ENCODE assay signal across 12 cellular contexts in genomic region chr17:41492771-41493170, GRCh38. TPM values are rescaled to one million over a fixed set of nuclear protein-coding genes. Genes with fewer than 3 reads are reported as not detected.
DNase-seq lines count a peak whose midpoint lies in the region; ATAC-seq, FAIRE-seq and TF ChIP-seq lines count a peak whose summit lies in the region.
"Had no signal": no experiment of that assay in that cellular context is flagged by ENCODE, and none has a peak within 500 bp of the region (broad histone marks: within the 10 kb centered on the region; RNA-seq: fewer than 3 reads in every experiment).

No MANE protein-coding gene starts in this region.

- TF ChIP-seq POLR2A in K562 (conservative IDR thresholded peaks at IDR 0.05): no peak

- in situ Hi-C loops in K562 (cut with MboI): no loop called here

- no peaks in the 10 kb centered on the region for H3K9me3 ChIP-seq in K562 (replicated peaks; ENCODE audit: control insufficient read depth, insufficient read depth, low read depth, low read length)
- H3K9me3 ChIP-seq: testis had no signal

- no peak overlapping the region for H2AFZ ChIP-seq in K562 (ENCODE audit: low read depth, low read length)

- H3K36me3 ChIP-seq in K562 (ENCODE audit: control insufficient read depth, insufficient read depth, low read length): no peaks in the 10 kb centered on the region

- no peak overlapping the region for H3K27ac ChIP-seq in K562 (ENCODE audit: extremely low read depth, low read depth, low read length)

- DNase-seq in EH (ENCODE audit: low read depth): peak; percentile 45
- peak; percentile 70 for DNase-seq in NCI-H1105 (lab: John Stamatoyannopoulos, UW)
- DNase-seq in K562 (ENCODE audit: extremely low read depth in 1 of 4, low spot score in 3 of 4): peak in 2 of 4 experiments; percentile 29 to 45
- peak; percentile 16 for DNase-seq in myocyte (ENCODE audit: low read depth)
- no peak for DNase-seq in amniotic stem cell (lab: John Stamatoyannopoulos, UW)
- DNase-seq in left lobe of liver (ENCODE audit: low spot score): no peak
- no peak for DNase-seq in KG1 (lab: John Stamatoyannopoulos, UW)
- DNase-seq: activated CD4-positive, alpha-beta memory T cell treated with anti-CD3 and anti-CD28 coated beads, Interleukin-2, amount 10 ng/mL, durations not matched to agents 7 days and 5 days; SHP77 treated with DMSO at 0.1 percent for 48 hours had no signal

- no TSS peak for BruUV-seq in K562 (replicated peaks; lab: Mats Ljungman, UMichigan)

- ATAC-seq in K562 (no peak), left lobe of liver (no peak)

- no peak overlapping the region for H3K4me3 ChIP-seq in K562
- H3K4me3 ChIP-seq: testis had no signal

- peak; percentile 66 for FAIRE-seq in K562 (lab: Jason Lieb, UNC)
- FAIRE-seq: G401.6 had no signal

- TF ChIP-seq CTCF in K562 (IDR thresholded peaks at IDR 0.05 in 2 of 3, conservative IDR thresholded peaks at IDR 0.05 in 1 of 3; ENCODE audit: insufficient read depth in 2 of 3, low read depth in 1 of 3, low read length in 3 of 3): no peak

- no peak for TF ChIP-seq RAD21 in K562 (CRISPR knock-in tag; conservative IDR thresholded peaks at IDR 0.05 in 1 of 2, IDR thresholded peaks at IDR 0.05 in 1 of 2)

- H3K9me1 ChIP-seq in K562 (ENCODE audit: control insufficient read depth, insufficient read depth, low read length): no peaks in the 10 kb centered on the region

- POLR2A ChIA-PET in K562 (lab: Yijun Ruan, JAX): interaction anchor here (0.5 to 1.1 kb wide), 2 partner anchors 15 to 527 kb away, joined by 3 read pairs; no protein-coding TSS in a partner anchor

- no peak for TF ChIP-seq EP300 in K562 (IDR thresholded peaks at IDR 0.05; ENCODE audit: low read length)

- no peak overlapping the region for H3K4me2 ChIP-seq in K562 (ENCODE audit: insufficient read depth, low read length)

- H3K79me2 ChIP-seq in K562 (ENCODE audit: control insufficient read depth, insufficient read depth, low read length): no peaks in the 10 kb centered on the region

- intact Hi-C loops in K562 (cut with micrococcal nuclease): loop anchor here (10.0 kb wide), 1 partner anchor 588 kb away; no protein-coding TSS in a partner anchor

- WGBS in K562 (ENCODE audit: insufficient coverage, low coverage, missing lambda C conversion rate): 20% methylated on average over 4 of the region's 4 CpGs

- no peaks in the 10 kb centered on the region; the same call in 1 of the 2 replicates for H4K20me1 ChIP-seq in K562 (replicated peaks; ENCODE audit: control insufficient read depth, insufficient read depth, low read length)

- CTCF ChIA-PET in K562 (lab: Yijun Ruan, JAX; ENCODE audit: low intra/inter-chr PET ratio): no interaction called here

- H3K27me3 ChIP-seq in K562 (ENCODE audit: control insufficient read depth in 2 of 2, insufficient read depth in 2 of 2, low read length in 2 of 2): peaks cover 2 to 12% of the 10 kb centered on the region in 2 experiments; a peak in 1 of 5 replicates
- H3K27me3 ChIP-seq: testis had no signal

- H3K4me1 ChIP-seq in K562 (replicated peaks in 1 of 2; ENCODE audit: control insufficient read depth in 2 of 2, insufficient read depth in 2 of 2, low read length in 2 of 2): peaks cover 9 to 17% of the 10 kb centered on the region in 2 experiments

- no peak overlapping the region for H3K9ac ChIP-seq in K562 (ENCODE audit: insufficient read depth in 1 of 2, low read depth in 2 of 2, low read length in 2 of 2)

RNA-seq across cellular contexts. Expression of gene KRT36, which starts 3.1 kb away (rescaled TPM):
- total RNA-seq in K562 (2011; cell fraction: chromatin; rRNA removed; ENCODE audit: low replicate concordance): not detected in 2 replicates
- not detected in 2 replicates for total RNA-seq in K562 (2011; cell fraction: nucleolus; rRNA removed)
- total RNA-seq in K562 (2011; cell fraction: nucleoplasm; rRNA removed): not detected in 2 replicates
- total RNA-seq in K562 (2014; rRNA removed): not detected in 2 replicates
- total RNA-seq in K562 (2014; rRNA removed; fragmentation: Illumina TruSeq; extraction: Trizol): not detected in 2 replicates
- not detected in 2 replicates for total RNA-seq in K562 (2015; rRNA removed; fragmentation: Illumina TruSeq; extraction: Trizol)
- not detected in 2 replicates for total RNA-seq in K562 (2021)
- 0.04 TPM in 2 replicates for polyA plus RNA-seq in K562 (2011; rRNA removed)
- 0.03 and 0.06 TPM in 2 replicates for polyA plus RNA-seq in K562 (2011; cell fraction: cytosol; rRNA removed)
- 0.20 TPM in 1 of 2 replicates, not detected in the other for polyA plus RNA-seq in K562 (2011; cell fraction: nucleus; rRNA removed)
- polyA plus RNA-seq in K562 (2012): not detected in 2 replicates
- not detected in 2 replicates for polyA plus RNA-seq in K562 (2014; fragmentation: Illumina TruSeq; extraction: Trizol)
- polyA plus RNA-seq in K562 (2014; fragmentation: Nextera tagmentation; extraction: Ambion mirVana): not detected
- polyA plus RNA-seq in K562 (2014; rRNA removed): not detected in 2 replicates
- not detected in 2 replicates for polyA minus RNA-seq in K562 (2011; rRNA and poly(A)+ RNA removed)
- polyA minus RNA-seq in K562 (2011; cell fraction: cytosol; rRNA and poly(A)+ RNA removed): not detected in 2 replicates
- not detected in 2 replicates for polyA minus RNA-seq in K562 (2011; cell fraction: nucleus; rRNA and poly(A)+ RNA removed)
- total RNA-seq in myocyte: not detected in 2 replicates
- polyA plus RNA-seq in myocyte (2012): not detected
- total RNA-seq in left lobe of liver: not detected
- total RNA-seq: activated CD4-positive, alpha-beta memory T cell treated with anti-CD3 and anti-CD28 coated beads, Interleukin-2, amount 10 ng/mL, durations not matched to agents 7 days and 5 days had no signal
- polyA plus RNA-seq: IgD-negative memory B cell had no signal

RNA-seq across cellular contexts. Expression of gene KRT35, which starts 11.8 kb away (rescaled TPM):
- not detected in 2 replicates for total RNA-seq in K562 (2011; cell fraction: chromatin; rRNA removed; ENCODE audit: low replicate concordance)
- not detected in 2 replicates for total RNA-seq in K562 (2011; cell fraction: nucleolus; rRNA removed)
- total RNA-seq in K562 (2011; cell fraction: nucleoplasm; rRNA removed): not detected in 2 replicates
- total RNA-seq in K562 (2014; rRNA removed): not detected in 2 replicates
- total RNA-seq in K562 (2014; rRNA removed; fragmentation: Illumina TruSeq; extraction: Trizol): not detected in 2 replicates
- not detected in 2 replicates for total RNA-seq in K562 (2015; rRNA removed; fragmentation: Illumina TruSeq; extraction: Trizol)
- total RNA-seq in K562 (2021): not detected in 2 replicates
- polyA plus RNA-seq in K562 (2011; rRNA removed): not detected in 2 replicates
- not detected in 2 replicates for polyA plus RNA-seq in K562 (2011; cell fraction: cytosol; rRNA removed)
- polyA plus RNA-seq in K562 (2011; cell fraction: nucleus; rRNA removed): not detected in 2 replicates
- polyA plus RNA-seq in K562 (2012): not detected in 2 replicates
- not detected in 2 replicates for polyA plus RNA-seq in K562 (2014; fragmentation: Illumina TruSeq; extraction: Trizol)
- not detected for polyA plus RNA-seq in K562 (2014; fragmentation: Nextera tagmentation; extraction: Ambion mirVana)
- polyA plus RNA-seq in K562 (2014; rRNA removed): not detected in 2 replicates
- polyA minus RNA-seq in K562 (2011; rRNA and poly(A)+ RNA removed): not detected in 2 replicates
- not detected in 2 replicates for polyA minus RNA-seq in K562 (2011; cell fraction: cytosol; rRNA and poly(A)+ RNA removed)
- not detected in 2 replicates for polyA minus RNA-seq in K562 (2011; cell fraction: nucleus; rRNA and poly(A)+ RNA removed)
- not detected in 2 replicates for total RNA-seq in myocyte
- not detected for polyA plus RNA-seq in myocyte (2012)
- total RNA-seq in left lobe of liver: not detected
- total RNA-seq: activated CD4-positive, alpha-beta memory T cell treated with anti-CD3 and anti-CD28 coated beads, Interleukin-2, amount 10 ng/mL, durations not matched to agents 7 days and 5 days; testis had no signal
- polyA plus RNA-seq: IgD-negative memory B cell had no signal

RNA-seq across cellular contexts. Expression of gene KRT13, which starts 12.6 kb away (rescaled TPM):
- 0.21 and 0.76 TPM in 2 replicates for total RNA-seq in K562 (2011; cell fraction: chromatin; rRNA removed; ENCODE audit: low replicate concordance)
- not detected in 2 replicates for total RNA-seq in K562 (2011; cell fraction: nucleolus; rRNA removed)
- total RNA-seq in K562 (2011; cell fraction: nucleoplasm; rRNA removed): not detected in 2 replicates
- 1.1 TPM in 1 of 2 replicates, not detected in the other for total RNA-seq in K562 (2014; rRNA removed)
- total RNA-seq in K562 (2014; rRNA removed; fragmentation: Illumina TruSeq; extraction: Trizol): not detected in 2 replicates
- total RNA-seq in K562 (2015; rRNA removed; fragmentation: Illumina TruSeq; extraction: Trizol): 0.11 TPM in 1 of 2 replicates, not detected in the other
- total RNA-seq in K562 (2021): 0.22 TPM in 1 of 2 replicates, not detected in the other
- polyA plus RNA-seq in K562 (2011; rRNA removed): 0.16 and 0.26 TPM in 2 replicates
- polyA plus RNA-seq in K562 (2011; cell fraction: cytosol; rRNA removed): 0.48 and 0.58 TPM in 2 replicates
- 0.93 and 3.3 TPM in 2 replicates for polyA plus RNA-seq in K562 (2011; cell fraction: nucleus; rRNA removed)
- polyA plus RNA-seq in K562 (2012): 0.17 and 0.36 TPM in 2 replicates
- polyA plus RNA-seq in K562 (2014; fragmentation: Illumina TruSeq; extraction: Trizol): 0.30 TPM in 1 of 2 replicates, not detected in the other
- polyA plus RNA-seq in K562 (2014; fragmentation: Nextera tagmentation; extraction: Ambion mirVana): under 1 TPM in 1 of 2 experiments, not detected in 1; 0.13 TPM
- 0.28 TPM in 1 of 2 replicates, not detected in the other for polyA plus RNA-seq in K562 (2014; rRNA removed)
- polyA minus RNA-seq in K562 (2011; rRNA and poly(A)+ RNA removed): 0.15 and 0.28 TPM in 2 replicates
- polyA minus RNA-seq in K562 (2011; cell fraction: cytosol; rRNA and poly(A)+ RNA removed): not detected in 2 replicates
- polyA minus RNA-seq in K562 (2011; cell fraction: nucleus; rRNA and poly(A)+ RNA removed): 0.22 and 0.54 TPM in 2 replicates
- not detected in 2 replicates for total RNA-seq in myocyte
- polyA plus RNA-seq in myocyte (2012): not detected
- total RNA-seq in left lobe of liver: not detected
- total RNA-seq: activated CD4-positive, alpha-beta memory T cell treated with anti-CD3 and anti-CD28 coated beads, Interleukin-2, amount 10 ng/mL, durations not matched to agents 7 days and 5 days had no signal
- polyA plus RNA-seq: IgD-negative memory B cell had no signal

RNA-seq across cellular contexts. Expression of gene KRT32, which starts 25.6 kb away (rescaled TPM):
- total RNA-seq in K562 (2011; cell fraction: chromatin; rRNA removed; ENCODE audit: low replicate concordance): not detected in 2 replicates
- not detected in 2 replicates for total RNA-seq in K562 (2011; cell fraction: nucleolus; rRNA removed)
- total RNA-seq in K562 (2011; cell fraction: nucleoplasm; rRNA removed): not detected in 2 replicates
- total RNA-seq in K562 (2014; rRNA removed) (not detected in 2 replicates), K562 (2014; rRNA removed; fragmentation: Illumina TruSeq; extraction: Trizol) (not detected in 2 replicates), K562 (2015; rRNA removed; fragmentation: Illumina TruSeq; extraction: Trizol) (not detected in 2 replicates), K562 (2021) (not detected in 2 replicates), myocyte (not detected in 2 replicates), left lobe of liver (not detected)
- polyA plus RNA-seq in K562 (2011; rRNA removed) (not detected in 2 replicates), K562 (2014; fragmentation: Illumina TruSeq; extraction: Trizol) (not detected in 2 replicates), K562 (2014; fragmentation: Nextera tagmentation; extraction: Ambion mirVana) (not detected), K562 (2014; rRNA removed) (not detected in 2 replicates)
- not detected in 2 replicates for polyA plus RNA-seq in K562 (2011; cell fraction: cytosol; rRNA removed)
- polyA plus RNA-seq in K562 (2011; cell fraction: nucleus; rRNA removed): not detected in 2 replicates
- not detected in 2 replicates for polyA plus RNA-seq in K562 (2012)
- polyA minus RNA-seq in K562 (2011; rRNA and poly(A)+ RNA removed): not detected in 2 replicates
- polyA minus RNA-seq in K562 (2011; cell fraction: cytosol; rRNA and poly(A)+ RNA removed): not detected in 2 replicates
- polyA minus RNA-seq in K562 (2011; cell fraction: nucleus; rRNA and poly(A)+ RNA removed): not detected in 2 replicates
- polyA plus RNA-seq in myocyte (2012): not detected
- total RNA-seq: activated CD4-positive, alpha-beta memory T cell treated with anti-CD3 and anti-CD28 coated beads, Interleukin-2, amount 10 ng/mL, durations not matched to agents 7 days and 5 days had no signal
- polyA plus RNA-seq: IgD-negative memory B cell had no signal

RNA-seq across cellular contexts. Expression of gene KRT15, which starts 25.9 kb away (rescaled TPM):
- 2.1 and 4.1 TPM in 2 replicates for total RNA-seq in K562 (2011; cell fraction: chromatin; rRNA removed; ENCODE audit: low replicate concordance)
- total RNA-seq in K562 (2011; cell fraction: nucleolus; rRNA removed): 1.6 and 2.8 TPM in 2 replicates
- 1.2 and 3.0 TPM in 2 replicates for total RNA-seq in K562 (2011; cell fraction: nucleoplasm; rRNA removed)
- total RNA-seq in K562 (2014; rRNA removed) (0.37 and 2.4 TPM in 2 replicates), K562 (2014; rRNA removed; fragmentation: Illumina TruSeq; extraction: Trizol) (0.44 and 0.89 TPM in 2 replicates), K562 (2015; rRNA removed; fragmentation: Illumina TruSeq; extraction: Trizol) (0.29 and 0.68 TPM in 2 replicates), K562 (2021) (0.34 and 0.95 TPM in 2 replicates), myocyte (not detected in 2 replicates), left lobe of liver (0.15 TPM)
- polyA plus RNA-seq in K562 (2011; rRNA removed) (2.1 and 4.4 TPM in 2 replicates), K562 (2014; fragmentation: Illumina TruSeq; extraction: Trizol) (0.49 and 1.1 TPM in 2 replicates), K562 (2014; fragmentation: Nextera tagmentation; extraction: Ambion mirVana) (under 1 TPM; 0.28 to 0.60 TPM), K562 (2014; rRNA removed) (0.56 and 2.0 TPM in 2 replicates)
- polyA plus RNA-seq in K562 (2011; cell fraction: cytosol; rRNA removed): 1.7 and 2.4 TPM in 2 replicates
- polyA plus RNA-seq in K562 (2011; cell fraction: nucleus; rRNA removed): 1.9 and 8.5 TPM in 2 replicates
- 1.1 and 1.4 TPM in 2 replicates for polyA plus RNA-seq in K562 (2012)
- polyA minus RNA-seq in K562 (2011; rRNA and poly(A)+ RNA removed): 0.39 and 1.2 TPM in 2 replicates
- not detected in 2 replicates for polyA minus RNA-seq in K562 (2011; cell fraction: cytosol; rRNA and poly(A)+ RNA removed)
- polyA minus RNA-seq in K562 (2011; cell fraction: nucleus; rRNA and poly(A)+ RNA removed): 0.67 and 1.1 TPM in 2 replicates
- polyA plus RNA-seq in myocyte (2012): not detected
- total RNA-seq: activated CD4-positive, alpha-beta memory T cell treated with anti-CD3 and anti-CD28 coated beads, Interleukin-2, amount 10 ng/mL, durations not matched to agents 7 days and 5 days had no signal
- polyA plus RNA-seq: IgD-negative memory B cell had no signal

Comparison
In these comparisons a context has a peak if more than half of its experiments do, and no peak if none do; other contexts are left out.
1. DNase-seq: peak in EH (single experiment), NCI-H1105 (single experiment) and myocyte (single experiment); none in amniotic stem cell (single experiment), left lobe of liver (single experiment) and KG1 (single experiment).